15 cellular contexts compared by ENCODE assay signal in the genomic region with DNA sequence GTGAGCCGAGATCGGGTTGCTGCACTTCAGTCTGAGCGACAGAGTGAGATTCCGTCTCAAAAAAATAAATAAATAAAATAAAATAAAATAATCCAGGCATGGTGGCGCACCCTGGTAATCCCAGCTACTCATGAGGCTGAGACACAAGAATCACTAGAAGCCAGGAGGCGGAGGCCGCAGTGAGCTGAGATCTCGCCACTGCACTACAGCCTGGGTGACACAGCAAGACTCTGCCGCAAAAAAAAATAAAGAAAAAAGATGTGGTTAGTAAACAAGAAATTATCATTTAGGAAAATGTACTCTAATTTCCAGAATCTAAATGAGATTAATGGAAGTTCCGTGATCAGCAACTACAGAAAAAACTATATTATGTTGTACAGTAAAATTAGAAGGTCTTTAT. TPM values are rescaled to one million over a fixed set of nuclear protein-coding genes. Genes with fewer than 3 reads are reported as not detected.
DNase-seq lines count a peak whose midpoint lies in the region; ATAC-seq lines count a peak whose summit lies in the region.
"Had no signal": no experiment of that assay in that cellular context is flagged by ENCODE, and none has a peak within 500 bp of the region (broad histone marks: within the 10 kb centered on the region; RNA-seq: fewer than 3 reads in every experiment).

No MANE protein-coding gene starts in this region.

- no peaks in the 10 kb centered on the region for H3K9me3 Mint-ChIP-seq in T-helper 2 cell treated with Interferon-gamma antibody and Interleukin-4, amounts not matched to agents 5 μg/mL and 100 μg/mL, for 36 hours
- peaks cover 0 to 7% of the 10 kb centered on the region in 2 donors for H3K9me3 Mint-ChIP-seq in activated naive CD4-positive, alpha-beta T cell treated with anti-CD3 and anti-CD28 coated beads, Interleukin-2, amount 50 U/mL, for 72 hours

- peak in 1 of 2 donors; percentile 50 for ATAC-seq in activated naive CD4-positive, alpha-beta T cell treated with anti-CD3 and anti-CD28 coated beads, Interleukin-2, amount 50 U/mL, for 72 hours

- DNase-seq in activated CD4-positive, alpha-beta T cell treated with anti-CD3 and anti-CD28 coated beads, Interleukin-2, amount 50 U/mL, for 48 hours = peak; percentile 43 to 64
- DNase-seq in activated CD4-positive, alpha-beta T cell treated with anti-CD3 and anti-CD28 coated beads for 1 hour = no peak
- peak; percentile 17 for DNase-seq in T-helper 2 cell treated with Interferon-gamma antibody and Interleukin-4, amounts not matched to agents 5 μg/mL and 100 μg/mL, for 36 hours (ENCODE audit: low spot score)
- peak in 1 of 2 donors; percentile 41 for DNase-seq in activated naive CD4-positive, alpha-beta T cell treated with anti-CD3 and anti-CD28 coated beads, Interleukin-2, amount 50 U/mL, for 72 hours (ENCODE audit: low spot score in 2 of 2)
- DNase-seq in stimulated activated CD4-positive, alpha-beta T cell treated with anti-CD3 and anti-CD28 coated beads, TNF-alpha, amount 100 ng/mL, for 24 hours (ENCODE audit: low read depth in 3 of 3) = peak in 2 of 3 experiments; percentile 17 to 37
- DNase-seq in hepatic stellate cell (ENCODE audit: low spot score) (no peak), RKO (ENCODE audit: low spot score) (no peak), NCI-H345 treated with DMSO at 0.1 percent for 48 hours (lab: John Stamatoyannopoulos, UW; ENCODE audit: unreplicated experiment) (no peak)
- DNase-seq: central memory CD4-positive, alpha-beta T cell; dorsolateral prefrontal cortex; EL; foreskin melanocyte; hypothalamus; NCI-H526; substantia nigra had no signal

- no peaks in the 10 kb centered on the region for H3K36me3 Mint-ChIP-seq in T-helper 2 cell treated with Interferon-gamma antibody and Interleukin-4, amounts not matched to agents 5 μg/mL and 100 μg/mL, for 36 hours (ENCODE audit: low read depth)
- H3K36me3 Mint-ChIP-seq in activated naive CD4-positive, alpha-beta T cell treated with anti-CD3 and anti-CD28 coated beads, Interleukin-2, amount 50 U/mL, for 72 hours = peaks cover 0 to 12% of the 10 kb centered on the region in 2 donors

- H3K4me3 Mint-ChIP-seq in T-helper 2 cell treated with Interferon-gamma antibody and Interleukin-4, amounts not matched to agents 5 μg/mL and 100 μg/mL, for 36 hours = no peak overlapping the region

- H3K27ac Mint-ChIP-seq in T-helper 2 cell treated with Interferon-gamma antibody and Interleukin-4, amounts not matched to agents 5 μg/mL and 100 μg/mL, for 36 hours = no peak overlapping the region
- H3K27ac Mint-ChIP-seq in activated naive CD4-positive, alpha-beta T cell treated with anti-CD3 and anti-CD28 coated beads, Interleukin-2, amount 50 U/mL, for 72 hours = peak overlapping the region; percentile 62 to 83

- peaks cover 14% of the 10 kb centered on the region for H3K4me1 Mint-ChIP-seq in T-helper 2 cell treated with Interferon-gamma antibody and Interleukin-4, amounts not matched to agents 5 μg/mL and 100 μg/mL, for 36 hours (ENCODE audit: low read depth)

- no peaks in the 10 kb centered on the region for H3K27me3 Mint-ChIP-seq in T-helper 2 cell treated with Interferon-gamma antibody and Interleukin-4, amounts not matched to agents 5 μg/mL and 100 μg/mL, for 36 hours (ENCODE audit: low read depth)

RNA-seq across cellular contexts. Expression of a gene that starts 14.5 kb away (rescaled TPM):
- total RNA-seq in activated naive CD4-positive, alpha-beta T cell treated with anti-CD3 and anti-CD28 coated beads, Interleukin-2, amount 50 U/mL, for 72 hours = 10 to 100 TPM; 72.0 to 77.9 TPM

Comparison
In these comparisons a context has a peak if more than half of its experiments do, and no peak if none do; other contexts are left out.
1. DNase-seq: peak in activated CD4-positive, alpha-beta T cell treated with anti-CD3 and anti-CD28 coated beads, Interleukin-2, amount 50 U/mL, for 48 hours (2 of 2), T-helper 2 cell treated with Interferon-gamma antibody and Interleukin-4, amounts not matched to agents 5 μg/mL and 100 μg/mL, for 36 hours (single experiment) and stimulated activated CD4-positive, alpha-beta T cell treated with anti-CD3 and anti-CD28 coated beads, TNF-alpha, amount 100 ng/mL, for 24 hours (2 of 3); none in activated CD4-positive, alpha-beta T cell treated with anti-CD3 and anti-CD28 coated beads for 1 hour (single experiment), hepatic stellate cell (single experiment), RKO (single experiment) and NCI-H345 treated with DMSO at 0.1 percent for 48 hours (single experiment).